ENCODE assay signal across 8 cellular contexts in the genomic region with DNA sequence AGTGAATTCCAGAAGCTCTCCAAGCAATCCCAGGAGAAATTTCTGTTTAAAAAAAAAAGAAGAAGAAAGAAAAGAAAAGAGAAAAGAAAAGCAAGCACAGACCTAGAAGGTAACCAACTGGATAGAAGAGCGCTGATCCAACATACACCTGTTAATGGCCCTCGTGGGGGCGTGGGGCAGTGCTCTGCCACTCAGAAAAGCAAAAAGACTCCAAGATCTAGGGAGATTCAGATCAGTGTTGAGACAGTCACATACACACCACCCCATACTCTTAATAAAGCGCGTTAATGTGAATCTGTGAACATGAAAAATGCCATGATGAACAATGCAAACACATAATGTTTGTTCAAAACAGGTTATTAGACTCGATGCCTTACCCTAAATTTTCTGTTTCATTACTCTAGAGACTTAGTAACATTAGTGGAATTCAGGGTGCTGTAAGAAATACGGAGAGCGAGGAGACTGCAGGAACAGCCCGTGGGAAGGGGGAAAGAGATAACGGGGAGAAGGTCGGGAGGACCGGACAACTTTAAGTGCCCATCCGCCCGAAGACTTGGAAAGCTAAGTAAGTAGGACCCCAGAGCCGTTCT. TPM values are rescaled to one million over a fixed set of nuclear protein-coding genes. Genes with fewer than 3 reads are reported as not detected.
DNase-seq lines count a peak whose midpoint lies in the region; ATAC-seq and TF ChIP-seq lines count a peak whose summit lies in the region.

No MANE protein-coding gene starts in this region.

- H3K27ac ChIP-seq in 22Rv1: peak overlapping the region; percentile 86
- H3K27ac ChIP-seq in brain microvascular endothelial cell: peak overlapping the region; percentile 96
- H3K27ac ChIP-seq in lower lobe of right lung: peak overlapping the region; percentile 82

- intact Hi-C loops in lower lobe of right lung (cut with DNase I): no loop called here

- TF ChIP-seq CTCF in 22Rv1 (IDR thresholded peaks at IDR 0.05) (no peak), HFF-Myc (IDR thresholded peaks at IDR 0.05; ENCODE audit: low read depth, low read length, missing control alignments) (no peak), brain microvascular endothelial cell (IDR thresholded peaks at IDR 0.05; ENCODE audit: low read depth, low read length, missing control alignments) (no peak), lower lobe of right lung (IDR thresholded peaks at IDR 0.05) (no peak)

- H3K9me3 ChIP-seq in lower lobe of right lung: no peaks in the 10 kb centered on the region

- in situ Hi-C loops in brain microvascular endothelial cell (cut with HindIII; ENCODE audit: low pct_ligation_motif_present, low sequenced_read_pairs): no loop called here

- peak overlapping the region; percentile 73 for H3K4me3 ChIP-seq in HFF-Myc (replicated peaks; ENCODE audit: low read depth, low read length)
- H3K4me3 ChIP-seq in brain microvascular endothelial cell (ENCODE audit: low read depth, low read length): peak overlapping the region; percentile 86
- peak overlapping the region; percentile 79 for H3K4me3 ChIP-seq in lower lobe of right lung

- H3K36me3 ChIP-seq in brain microvascular endothelial cell (replicated peaks) (peaks cover 9% of the 10 kb centered on the region), lower lobe of right lung (peaks cover 27% of the 10 kb centered on the region)

- DNase-seq in HFF-Myc (ENCODE audit: extremely low read depth, low read depth): no peak
- DNase-seq in brain microvascular endothelial cell: no peak
- DNase-seq in lower lobe of right lung: no peak
- no peak for DNase-seq in NCI-H1694 (lab: John Stamatoyannopoulos, UW)

- no peaks in the 10 kb centered on the region for H3K27me3 ChIP-seq in brain microvascular endothelial cell (replicated peaks)
- no peaks in the 10 kb centered on the region for H3K27me3 ChIP-seq in lower lobe of right lung (ENCODE audit: low read depth)

- H3K4me1 ChIP-seq in lower lobe of right lung: peaks cover 24% of the 10 kb centered on the region

- ATAC-seq in lower lobe of right lung: peak in 1 of 2 donors; percentile 12
- no peak for ATAC-seq in HG03469 (IDR thresholded peaks at IDR 0.05; ENCODE audit: unreplicated experiment)
- no peak for ATAC-seq in GM21360 (IDR thresholded peaks at IDR 0.05; ENCODE audit: unreplicated experiment)
- no peak for ATAC-seq in HG02840 (IDR thresholded peaks at IDR 0.05; ENCODE audit: low FRiP score, unreplicated experiment)

RNA-seq across cellular contexts. Expression of a gene that starts 0.4 kb away (rescaled TPM):
- 17.3 TPM for total RNA-seq in lower lobe of right lung

RNA-seq across cellular contexts. Expression of a gene that starts 0.8 kb away (rescaled TPM):
- total RNA-seq in lower lobe of right lung: 27.2 TPM
